ENCODE assay signal across 14 cellular contexts in the genomic region with DNA sequence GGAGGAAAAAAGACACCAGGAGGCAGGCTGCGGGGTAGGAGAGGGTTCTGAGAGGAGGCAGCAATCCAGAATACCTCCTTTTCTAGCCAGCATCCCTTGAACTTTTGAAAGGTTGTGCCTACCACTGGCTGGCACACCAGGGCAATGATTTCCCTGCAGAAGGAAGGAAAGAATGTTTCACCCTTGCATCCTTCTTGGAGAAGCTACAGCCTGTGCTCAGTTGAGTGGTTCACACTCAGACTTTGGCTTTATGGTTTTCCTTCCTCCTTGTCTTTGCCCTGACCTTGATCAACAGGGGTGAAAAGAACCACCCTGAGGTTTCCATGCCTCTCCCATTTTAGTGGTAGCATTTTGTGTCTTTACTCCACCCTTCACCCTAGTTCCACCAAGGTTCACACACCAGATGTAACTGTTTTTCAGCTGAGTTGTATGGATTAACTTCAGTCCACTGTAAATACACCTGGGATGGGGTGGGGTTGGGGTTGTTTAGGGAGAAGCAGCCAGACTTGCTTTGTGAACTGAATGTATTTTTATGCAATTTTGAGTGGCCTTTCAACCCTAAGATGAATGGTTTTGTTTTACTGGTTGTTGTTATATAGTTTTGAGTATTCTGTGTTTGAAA.
DNase-seq lines count a peak whose midpoint lies in the region; ATAC-seq and TF ChIP-seq lines count a peak whose summit lies in the region.
"Had no signal": no experiment of that assay in that cellular context is flagged by ENCODE, and none has a peak within 500 bp of the region (broad histone marks: within the 10 kb centered on the region; RNA-seq: fewer than 3 reads in every experiment).

No MANE protein-coding gene starts in this region.

- H3F3A ChIP-seq in PC-9 (ENCODE audit: insufficient read depth, low read depth), result peaks cover 23% of the 10 kb centered on the region

- CTCF ChIA-PET in PC-9 (lab: Charles Lee), result interaction anchor here (0.6 kb wide), 1 partner anchor 14 kb away, joined by 8 read pairs; no protein-coding TSS in a partner anchor

- peak in 1 of 2 experiments; percentile 66 for DNase-seq in PC-9
- DNase-seq in coronary artery (ENCODE audit: low spot score), result no peak
- no peak for DNase-seq in tibial artery
- DNase-seq in activated CD4-positive, alpha-beta T cell treated with anti-CD3 and anti-CD28 coated beads for 4 hours, result no peak
- no peak for DNase-seq in activated CD4-positive, CD25-positive, alpha-beta regulatory T cell (lab: John Stamatoyannopoulos, UW)
- DNase-seq: activated CD4-positive, alpha-beta T cell treated with anti-CD3 and anti-CD28 coated beads, Interleukin-2, amount 50 U/mL, for 1 hour; CD4-positive, alpha-beta memory T cell; H9; head of caudate nucleus; NCI-H2107 had no signal

- no TSS peak for BruUV-seq in PC-9 (replicated peaks; lab: Mats Ljungman, UMichigan)

- no peaks in the 10 kb centered on the region for H4K20me1 ChIP-seq in PC-9 (ENCODE audit: insufficient read depth)

- intact Hi-C loops in PC-9 (cut with micrococcal nuclease; ENCODE audit: unreplicated experiment) (loop anchor here (5.0 kb wide), 1 partner anchor 121 kb away; no protein-coding TSS in a partner anchor), tibial artery (cut with DNase I; ENCODE audit: low total_unique reads) (no loop called here)

- POLR2A ChIA-PET in PC-9 (lab: Charles Lee; ENCODE audit: unreplicated experiment), result no interaction called here

- H3K9me3 ChIP-seq in PC-9 (ENCODE audit: insufficient read depth, low read depth), result no peaks in the 10 kb centered on the region
- no peaks in the 10 kb centered on the region for H3K9me3 ChIP-seq in mucosa of rectum (ENCODE audit: control insufficient read depth in 2 of 2, low read length in 2 of 2)
- H3K9me3 ChIP-seq in tibial artery, result no peaks in the 10 kb centered on the region

- no peak overlapping the region for H3K9ac ChIP-seq in mucosa of rectum (ENCODE audit: low read depth in 1 of 2, low read length in 2 of 2)

- H3K4me2 ChIP-seq in PC-9, result peak overlapping the region; percentile 63

- H2AFZ ChIP-seq in PC-9, result no peak overlapping the region

- H3K27me3 ChIP-seq in PC-9 (ENCODE audit: insufficient read depth, low read depth) (no peaks in the 10 kb centered on the region), mucosa of rectum (ENCODE audit: control insufficient read depth in 2 of 2, insufficient read depth in 2 of 2, low read length in 2 of 2) (no peaks in the 10 kb centered on the region), tibial artery (no peaks in the 10 kb centered on the region)

- H3K4me3 ChIP-seq in PC-9, result no peak overlapping the region
- H3K4me3 ChIP-seq in coronary artery, result no peak overlapping the region
- H3K4me3 ChIP-seq in mucosa of rectum (ENCODE audit: low read length in 2 of 2), result no peak overlapping the region
- no peak overlapping the region for H3K4me3 ChIP-seq in tibial artery

- TF ChIP-seq CTCF in PC-9 (conservative IDR thresholded peaks at IDR 0.05), result no peak
- TF ChIP-seq CTCF in coronary artery (IDR thresholded peaks at IDR 0.05), result no peak
- TF ChIP-seq CTCF in tibial artery (IDR thresholded peaks at IDR 0.05), result no peak

- no peaks in the 10 kb centered on the region for H3K36me3 ChIP-seq in PC-9 (ENCODE audit: low read depth)
- H3K36me3 ChIP-seq in mucosa of rectum (ENCODE audit: control insufficient read depth in 2 of 2, insufficient read depth in 2 of 2, low read length in 2 of 2), result peaks cover 0 to 17% of the 10 kb centered on the region in 2 donors
- H3K36me3 ChIP-seq in tibial artery, result peaks cover 18 to 32% (median 30%) of the 10 kb centered on the region in 3 donors

- H3K4me1 ChIP-seq in PC-9 (replicated peaks; ENCODE audit: insufficient read depth) (peaks cover 60% of the 10 kb centered on the region), mucosa of rectum (ENCODE audit: control insufficient read depth in 2 of 2, insufficient read depth in 2 of 2, low read length in 2 of 2) (peaks cover 0 to 9% of the 10 kb centered on the region in 2 donors), tibial artery (peaks cover 9 to 91% (median 74%) of the 10 kb centered on the region in 4 donors)

- H3K27ac ChIP-seq in PC-9 (peak overlapping the region; percentile 93), coronary artery (peak overlapping the region; percentile 87 to 93), mucosa of rectum (ENCODE audit: low read depth in 2 of 2, low read length in 2 of 2) (peak overlapping the region; percentile 18 to 21), tibial artery (peak overlapping the region; percentile 77 to 82)
- H3K27ac ChIP-seq: HL-60 had no signal

- H3K9me2 ChIP-seq in PC-9 (ENCODE audit: insufficient read depth), result no peaks in the 10 kb centered on the region

- H3K79me2 ChIP-seq in PC-9 (ENCODE audit: low read depth), result no peaks in the 10 kb centered on the region

- ATAC-seq in GM21619 (IDR thresholded peaks at IDR 0.05; ENCODE audit: unreplicated experiment), result no peak
- ATAC-seq: stimulated activated memory B cell treated with anti-CD40 and anti-IgM and Interleukin-4, amounts not matched to agents 10 μg/mL and 1 μg/mL and 100 μg/mL, for 72 hours had no signal

Comparison
In these comparisons a context has a peak if more than half of its experiments do, and no peak if none do; other contexts are left out.
1. H3K27ac ChIP-seq: peak in every context shown above with its lines; median percentile 93 in PC-9; 90 in coronary artery; 80 in tibial artery; 20 in mucosa of rectum.